Comparison of ENCODE assay signal across 21 cellular contexts in genomic region chr18:61953641-61954040, GRCh38.
"Had no signal": no experiment of that assay in that cellular context is flagged by ENCODE, and none has a peak within 500 bp of the region (broad histone marks: within the 10 kb centered on the region; RNA-seq: fewer than 3 reads in every experiment).

No MANE protein-coding gene starts in this region.

- DNase-seq: activated B cell treated with CpG ODN at 0.5 μM for 24 hours; activated CD4-positive, alpha-beta T cell treated with anti-CD3 and anti-CD28 coated beads, Interleukin-2, amount 10 ng/mL, durations not matched to agents 7 days and 5 days; activated CD8-positive, alpha-beta memory T cell treated with anti-CD3 and anti-CD28 coated beads, Interleukin-2, amount 50 U/mL, for 4 hours; activated naive CD4-positive, alpha-beta T cell treated with anti-CD3 and anti-CD28 coated beads for 36 hours; activated T-cell treated with anti-CD3 and anti-CD28 coated beads, Interleukin-2, amount 50 U/mL, for 4 hours; aorta; effector CD8-positive, alpha-beta T cell; esophagus squamous epithelium; glutamatergic neuron; hypothalamus; midbrain; stimulated activated CD4-positive, alpha-beta T cell treated with anti-CD3 and anti-CD28 coated beads, Interleukin-2, amount 100 ng/mL, for 24 hours; stimulated activated naive CD8-positive, alpha-beta T cell treated with anti-CD3 and anti-CD28 coated beads, Interleukin-15, Interleukin-2, amounts not matched to agents 100 U/mL and 50 U/mL, for 24 hours; substantia nigra; T-cell; T-helper 9 cell; tibial artery had no signal

- H3K27ac ChIP-seq: prostate gland, right atrium auricular region, tibial artery had no signal

- H3K36me3 ChIP-seq: esophagus squamous epithelium, prostate gland, right atrium auricular region, tibial artery had no signal

- H3K27me3 ChIP-seq: esophagus squamous epithelium, right atrium auricular region, tibial artery had no signal

- H3K4me3 ChIP-seq: esophagus squamous epithelium, lung, prostate gland, right atrium auricular region, tibial artery had no signal

- H3K9me3 Mint-ChIP-seq: activated B cell treated with CpG ODN at 0.5 μM for 24 hours; activated naive CD4-positive, alpha-beta T cell treated with anti-CD3 and anti-CD28 coated beads for 36 hours; activated T-cell treated with anti-CD3 and anti-CD28 coated beads, Interleukin-2, amount 50 U/mL, for 4 hours; T-cell had no signal

- H3K9me3 ChIP-seq: esophagus squamous epithelium, prostate gland, right atrium auricular region, tibial artery had no signal

- ATAC-seq: activated T-cell treated with anti-CD3 and anti-CD28 coated beads, Interleukin-2, amount 50 U/mL, for 4 hours; stimulated activated naive CD8-positive, alpha-beta T cell treated with anti-CD3 and anti-CD28 coated beads, Interleukin-15, Interleukin-2, amounts not matched to agents 100 U/mL and 50 U/mL, for 24 hours; T-cell had no signal

- H3K27ac Mint-ChIP-seq: activated B cell treated with CpG ODN at 0.5 μM for 24 hours; dendritic cell treated with granulocyte-macrophage colony-stimulating factor and Interleukin-4, amounts not matched to agents 40 ng/mL and 50 ng/mL, for 4 days; T-cell had no signal

- H3K36me3 Mint-ChIP-seq: T-cell had no signal

- H3K4me1 ChIP-seq: prostate gland, right atrium auricular region had no signal

- H3K4me3 Mint-ChIP-seq: activated B cell treated with CpG ODN at 0.5 μM for 24 hours; activated CD4-positive, alpha-beta T cell treated with anti-CD3 and anti-CD28 coated beads, Interleukin-2, amount 10 ng/mL, durations not matched to agents 7 days and 5 days; activated naive CD4-positive, alpha-beta T cell treated with anti-CD3 and anti-CD28 coated beads for 36 hours; activated T-cell treated with anti-CD3 and anti-CD28 coated beads, Interleukin-2, amount 50 U/mL, for 4 hours; dendritic cell treated with granulocyte-macrophage colony-stimulating factor and Interleukin-4, amounts not matched to agents 40 ng/mL and 50 ng/mL, for 4 days; T-cell had no signal
